In the genomic region with DNA sequence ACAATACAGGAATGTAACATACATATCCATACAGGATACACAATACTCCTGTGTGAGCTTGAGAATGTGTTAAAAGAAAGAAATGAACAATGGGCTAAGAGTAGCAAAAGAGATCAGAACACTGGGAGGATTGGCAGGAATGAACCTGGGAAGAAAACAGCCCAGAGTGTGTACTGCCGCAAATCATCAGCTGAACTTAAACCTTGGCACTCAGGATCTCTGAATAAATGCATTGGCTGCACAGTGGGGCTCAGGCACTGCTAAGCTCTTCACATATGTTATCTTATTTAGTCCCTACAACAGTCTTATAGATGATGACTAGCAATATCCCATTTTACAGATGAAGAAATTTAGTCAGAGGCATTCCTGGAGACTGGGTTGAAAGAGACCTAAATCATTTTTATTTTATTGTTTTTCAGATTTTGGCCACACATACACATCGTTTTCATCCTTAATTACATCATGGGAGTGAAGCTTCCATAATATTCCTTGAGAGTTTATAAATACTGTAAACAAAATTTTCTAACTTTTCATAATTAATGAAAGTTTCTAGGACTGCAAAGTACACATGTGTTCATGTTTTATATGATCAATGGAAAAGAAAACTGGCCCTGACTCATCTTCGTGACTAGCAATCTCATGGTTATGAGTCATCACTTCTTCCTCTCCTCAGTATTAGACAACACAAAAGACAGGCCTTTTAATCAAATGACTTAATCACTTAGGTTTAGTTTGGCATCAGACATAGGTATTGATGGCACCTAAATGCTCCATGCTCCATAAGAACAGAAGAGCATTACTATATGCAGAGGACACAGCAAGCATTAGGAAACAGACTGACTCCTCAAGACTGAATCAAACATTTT, we compare ENCODE assay signal across 8 cellular contexts. TPM values are rescaled to one million over a fixed set of nuclear protein-coding genes. Genes with fewer than 3 reads are reported as not detected.
DNase-seq lines count a peak whose midpoint lies in the region; ATAC-seq and TF ChIP-seq lines count a peak whose summit lies in the region.

No MANE protein-coding gene starts in this region.

- DNase-seq in Ammon's horn (ENCODE audit: low spot score) (peak; percentile 27), SHP77 (lab: John Stamatoyannopoulos, UW) (peak; percentile 8 to 41), foreskin keratinocyte (peak; percentile 80 to 93), DMS79 (lab: John Stamatoyannopoulos, UW) (no peak)
- DNase-seq in stimulated activated CD4-positive, alpha-beta T cell treated with anti-CD3 and anti-CD28 coated beads, Interleukin-4, amount 100 ng/mL, for 1 hour, result no peak
- no peak for DNase-seq in stimulated activated CD4-positive, alpha-beta T cell treated with anti-CD3 and anti-CD28 coated beads, Interleukin-4, amount 100 ng/mL, for 24 hours

- no peak for TF ChIP-seq CTCF in foreskin keratinocyte (conservative IDR thresholded peaks at IDR 0.05)

- peak overlapping the region; percentile 53 for H3K27ac ChIP-seq in foreskin keratinocyte

- ATAC-seq in HG02981 (IDR thresholded peaks at IDR 0.05; ENCODE audit: unreplicated experiment) (peak; percentile 47), foreskin keratinocyte (peak; percentile 98), GM19035 (IDR thresholded peaks at IDR 0.05; ENCODE audit: unreplicated experiment) (no peak)

- H3K27me3 ChIP-seq in foreskin keratinocyte, result no peaks in the 10 kb centered on the region

- H3K4me1 ChIP-seq in foreskin keratinocyte, result peaks cover 16% of the 10 kb centered on the region

RNA-seq across cellular contexts. Expression of a gene that starts 59.2 kb away (rescaled TPM):
- total RNA-seq in foreskin keratinocyte, result 0.10 and 0.11 TPM in 2 replicates
- 0.02 TPM in 1 of 2 replicates, not detected in the other for polyA plus RNA-seq in foreskin keratinocyte

Comparison
In these comparisons a context has a peak if more than half of its experiments do, and no peak if none do; other contexts are left out.
1. DNase-seq: peak in Ammon's horn (single experiment), SHP77 (2 of 2) and foreskin keratinocyte (2 of 2); none in stimulated activated CD4-positive, alpha-beta T cell treated with anti-CD3 and anti-CD28 coated beads, Interleukin-4, amount 100 ng/mL, for 1 hour (single experiment), DMS79 (single experiment) and stimulated activated CD4-positive, alpha-beta T cell treated with anti-CD3 and anti-CD28 coated beads, Interleukin-4, amount 100 ng/mL, for 24 hours (single experiment).